1 cellular context compared by ENCODE assay signal in genomic region chr3:57068437-57069089, GRCh38.
TF ChIP-seq lines count a peak whose summit lies in the region.

No MANE protein-coding gene starts in this region.

TF ChIP-seq in GM12878, 131 proteins besides CTCF, POLR2A, EP300 and RAD21 (continued from another document and continues in another):
- TF ChIP-seq, protein P1, sequence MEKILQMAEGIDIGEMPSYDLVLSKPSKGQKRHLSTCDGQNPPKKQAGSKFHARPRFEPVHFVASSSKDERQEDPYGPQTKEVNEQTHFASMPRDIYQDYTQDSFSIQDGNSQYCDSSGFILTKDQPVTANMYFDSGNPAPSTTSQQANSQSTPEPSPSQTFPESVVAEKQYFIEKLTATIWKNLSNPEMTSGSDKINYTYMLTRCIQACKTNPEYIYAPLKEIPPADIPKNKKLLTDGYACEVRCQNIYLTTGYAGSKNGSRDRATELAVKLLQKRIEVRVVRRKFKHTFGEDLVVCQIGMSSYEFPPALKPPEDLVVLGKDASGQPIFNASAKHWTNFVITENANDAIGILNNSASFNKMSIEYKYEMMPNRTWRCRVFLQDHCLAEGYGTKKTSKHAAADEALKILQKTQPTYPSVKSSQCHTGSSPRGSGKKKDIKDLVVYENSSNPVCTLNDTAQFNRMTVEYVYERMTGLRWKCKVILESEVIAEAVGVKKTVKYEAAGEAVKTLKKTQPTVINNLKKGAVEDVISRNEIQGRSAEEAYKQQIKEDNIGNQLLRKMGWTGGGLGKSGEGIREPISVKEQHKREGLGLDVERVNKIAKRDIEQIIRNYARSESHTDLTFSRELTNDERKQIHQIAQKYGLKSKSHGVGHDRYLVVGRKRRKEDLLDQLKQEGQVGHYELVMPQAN (conservative IDR thresholded peaks at IDR 0.05): no peak
- TF ChIP-seq POLR2AphosphoS5 (IDR thresholded peaks at IDR 0.05; ENCODE audit: low read length): no peak
- TF ChIP-seq CEBPB (IDR thresholded peaks at IDR 0.05; ENCODE audit: borderline replicate concordance in 1 of 2, low read depth in 2 of 2, low read length in 2 of 2): peak in 1 of 2 experiments; percentile 74; a peak in 1 of 4 replicates
- no peak for TF ChIP-seq MYC (IDR thresholded peaks at IDR 0.05; ENCODE audit: insufficient read depth, insufficient read length, insufficient replicate concordance, low read length, severe bottlenecking)
- TF ChIP-seq ATF3 (IDR thresholded peaks at IDR 0.05; ENCODE audit: borderline replicate concordance, extremely low read depth, low read depth, low read length): no peak
- TF ChIP-seq ZNF217 (IDR thresholded peaks at IDR 0.05): no peak; the same call in 1 of the 2 replicates
- TF ChIP-seq ESRRA (IDR thresholded peaks at IDR 0.05; ENCODE audit: low read length): peak; percentile 91
- TF ChIP-seq, protein P2, sequence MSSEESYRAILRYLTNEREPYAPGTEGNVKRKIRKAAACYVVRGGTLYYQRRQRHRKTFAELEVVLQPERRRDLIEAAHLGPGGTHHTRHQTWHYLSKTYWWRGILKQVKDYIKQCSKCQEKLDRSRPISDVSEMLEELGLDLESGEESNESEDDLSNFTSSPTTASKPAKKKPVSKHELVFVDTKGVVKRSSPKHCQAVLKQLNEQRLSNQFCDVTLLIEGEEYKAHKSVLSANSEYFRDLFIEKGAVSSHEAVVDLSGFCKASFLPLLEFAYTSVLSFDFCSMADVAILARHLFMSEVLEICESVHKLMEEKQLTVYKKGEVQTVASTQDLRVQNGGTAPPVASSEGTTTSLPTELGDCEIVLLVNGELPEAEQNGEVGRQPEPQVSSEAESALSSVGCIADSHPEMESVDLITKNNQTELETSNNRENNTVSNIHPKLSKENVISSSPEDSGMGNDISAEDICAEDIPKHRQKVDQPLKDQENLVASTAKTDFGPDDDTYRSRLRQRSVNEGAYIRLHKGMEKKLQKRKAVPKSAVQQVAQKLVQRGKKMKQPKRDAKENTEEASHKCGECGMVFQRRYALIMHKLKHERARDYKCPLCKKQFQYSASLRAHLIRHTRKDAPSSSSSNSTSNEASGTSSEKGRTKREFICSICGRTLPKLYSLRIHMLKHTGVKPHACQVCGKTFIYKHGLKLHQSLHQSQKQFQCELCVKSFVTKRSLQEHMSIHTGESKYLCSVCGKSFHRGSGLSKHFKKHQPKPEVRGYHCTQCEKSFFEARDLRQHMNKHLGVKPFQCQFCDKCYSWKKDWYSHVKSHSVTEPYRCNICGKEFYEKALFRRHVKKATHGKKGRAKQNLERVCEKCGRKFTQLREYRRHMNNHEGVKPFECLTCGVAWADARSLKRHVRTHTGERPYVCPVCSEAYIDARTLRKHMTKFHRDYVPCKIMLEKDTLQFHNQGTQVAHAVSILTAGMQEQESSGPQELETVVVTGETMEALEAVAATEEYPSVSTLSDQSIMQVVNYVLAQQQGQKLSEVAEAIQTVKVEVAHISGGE (CRISPR knock-in tag; IDR thresholded peaks at IDR 0.05): no peak
- TF ChIP-seq PRDM15 (CRISPR knock-in tag; IDR thresholded peaks at IDR 0.05): no peak
- peak; percentile 13; the same call in 1 of the 2 replicates for TF ChIP-seq RAD51 (IDR thresholded peaks at IDR 0.05)
- peak; percentile 91 for TF ChIP-seq NBN (IDR thresholded peaks at IDR 0.05)
- TF ChIP-seq CHD1 (IDR thresholded peaks at IDR 0.05; ENCODE audit: low read depth, low read length): no peak
- TF ChIP-seq ETV6 (conservative IDR thresholded peaks at IDR 0.05 in 1 of 2, IDR thresholded peaks at IDR 0.05 in 1 of 2; ENCODE audit: borderline replicate concordance in 1 of 2, low read depth in 1 of 2): peak in 1 of 2 experiments; percentile 94; a peak in 2 of 4 replicates
- TF ChIP-seq, protein P3, sequence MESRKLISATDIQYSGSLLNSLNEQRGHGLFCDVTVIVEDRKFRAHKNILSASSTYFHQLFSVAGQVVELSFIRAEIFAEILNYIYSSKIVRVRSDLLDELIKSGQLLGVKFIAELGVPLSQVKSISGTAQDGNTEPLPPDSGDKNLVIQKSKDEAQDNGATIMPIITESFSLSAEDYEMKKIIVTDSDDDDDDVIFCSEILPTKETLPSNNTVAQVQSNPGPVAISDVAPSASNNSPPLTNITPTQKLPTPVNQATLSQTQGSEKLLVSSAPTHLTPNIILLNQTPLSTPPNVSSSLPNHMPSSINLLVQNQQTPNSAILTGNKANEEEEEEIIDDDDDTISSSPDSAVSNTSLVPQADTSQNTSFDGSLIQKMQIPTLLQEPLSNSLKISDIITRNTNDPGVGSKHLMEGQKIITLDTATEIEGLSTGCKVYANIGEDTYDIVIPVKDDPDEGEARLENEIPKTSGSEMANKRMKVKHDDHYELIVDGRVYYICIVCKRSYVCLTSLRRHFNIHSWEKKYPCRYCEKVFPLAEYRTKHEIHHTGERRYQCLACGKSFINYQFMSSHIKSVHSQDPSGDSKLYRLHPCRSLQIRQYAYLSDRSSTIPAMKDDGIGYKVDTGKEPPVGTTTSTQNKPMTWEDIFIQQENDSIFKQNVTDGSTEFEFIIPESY (IDR thresholded peaks at IDR 0.05): no peak
- peak; percentile 95 for TF ChIP-seq TBL1XR1 (IDR thresholded peaks at IDR 0.05; ENCODE audit: low read depth, low read length)
- TF ChIP-seq POLR2AphosphoS2 (IDR thresholded peaks at IDR 0.05; ENCODE audit: low read depth, low read length): no peak
- TF ChIP-seq MEF2B (IDR thresholded peaks at IDR 0.05; ENCODE audit: partially characterized antibody, poor library complexity, severe bottlenecking): peak; percentile 92
- TF ChIP-seq MAX (IDR thresholded peaks at IDR 0.05; ENCODE audit: low read depth, low read length): no peak
- peak; percentile 98 for TF ChIP-seq EED (IDR thresholded peaks at IDR 0.05; ENCODE audit: low read depth)
- no peak for TF ChIP-seq SIX5 (IDR thresholded peaks at IDR 0.05; ENCODE audit: low read depth, low read length, severe bottlenecking)
- no peak for TF ChIP-seq E2F4 (IDR thresholded peaks at IDR 0.05; ENCODE audit: low read depth, low read length)
- no peak for TF ChIP-seq FOS (IDR thresholded peaks at IDR 0.05; ENCODE audit: borderline replicate concordance, extremely low read depth, insufficient read length)
- TF ChIP-seq, protein P4, sequence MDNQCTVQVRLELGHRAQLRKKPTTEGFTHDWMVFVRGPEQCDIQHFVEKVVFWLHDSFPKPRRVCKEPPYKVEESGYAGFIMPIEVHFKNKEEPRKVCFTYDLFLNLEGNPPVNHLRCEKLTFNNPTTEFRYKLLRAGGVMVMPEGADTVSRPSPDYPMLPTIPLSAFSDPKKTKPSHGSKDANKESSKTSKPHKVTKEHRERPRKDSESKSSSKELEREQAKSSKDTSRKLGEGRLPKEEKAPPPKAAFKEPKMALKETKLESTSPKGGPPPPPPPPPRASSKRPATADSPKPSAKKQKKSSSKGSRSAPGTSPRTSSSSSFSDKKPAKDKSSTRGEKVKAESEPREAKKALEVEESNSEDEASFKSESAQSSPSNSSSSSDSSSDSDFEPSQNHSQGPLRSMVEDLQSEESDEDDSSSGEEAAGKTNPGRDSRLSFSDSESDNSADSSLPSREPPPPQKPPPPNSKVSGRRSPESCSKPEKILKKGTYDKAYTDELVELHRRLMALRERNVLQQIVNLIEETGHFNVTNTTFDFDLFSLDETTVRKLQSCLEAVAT (IDR thresholded peaks at IDR 0.05): peak; percentile 72; the same call in 1 of the 2 replicates
- no peak for TF ChIP-seq NFXL1 (IDR thresholded peaks at IDR 0.05; ENCODE audit: borderline replicate concordance)
- peak; percentile 79; the same call in 1 of the 2 replicates for TF ChIP-seq MTA3 (IDR thresholded peaks at IDR 0.05; ENCODE audit: borderline replicate concordance, low read length)
- TF ChIP-seq STAT1 (conservative IDR thresholded peaks at IDR 0.05): no peak
- peak; percentile 78 for TF ChIP-seq GATAD2B (conservative IDR thresholded peaks at IDR 0.05; ENCODE audit: low read depth)
- TF ChIP-seq, protein P5, sequence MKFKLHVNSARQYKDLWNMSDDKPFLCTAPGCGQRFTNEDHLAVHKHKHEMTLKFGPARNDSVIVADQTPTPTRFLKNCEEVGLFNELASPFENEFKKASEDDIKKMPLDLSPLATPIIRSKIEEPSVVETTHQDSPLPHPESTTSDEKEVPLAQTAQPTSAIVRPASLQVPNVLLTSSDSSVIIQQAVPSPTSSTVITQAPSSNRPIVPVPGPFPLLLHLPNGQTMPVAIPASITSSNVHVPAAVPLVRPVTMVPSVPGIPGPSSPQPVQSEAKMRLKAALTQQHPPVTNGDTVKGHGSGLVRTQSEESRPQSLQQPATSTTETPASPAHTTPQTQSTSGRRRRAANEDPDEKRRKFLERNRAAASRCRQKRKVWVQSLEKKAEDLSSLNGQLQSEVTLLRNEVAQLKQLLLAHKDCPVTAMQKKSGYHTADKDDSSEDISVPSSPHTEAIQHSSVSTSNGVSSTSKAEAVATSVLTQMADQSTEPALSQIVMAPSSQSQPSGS (IDR thresholded peaks at IDR 0.05; ENCODE audit: low read length): peak; percentile 95
- TF ChIP-seq, protein P6, sequence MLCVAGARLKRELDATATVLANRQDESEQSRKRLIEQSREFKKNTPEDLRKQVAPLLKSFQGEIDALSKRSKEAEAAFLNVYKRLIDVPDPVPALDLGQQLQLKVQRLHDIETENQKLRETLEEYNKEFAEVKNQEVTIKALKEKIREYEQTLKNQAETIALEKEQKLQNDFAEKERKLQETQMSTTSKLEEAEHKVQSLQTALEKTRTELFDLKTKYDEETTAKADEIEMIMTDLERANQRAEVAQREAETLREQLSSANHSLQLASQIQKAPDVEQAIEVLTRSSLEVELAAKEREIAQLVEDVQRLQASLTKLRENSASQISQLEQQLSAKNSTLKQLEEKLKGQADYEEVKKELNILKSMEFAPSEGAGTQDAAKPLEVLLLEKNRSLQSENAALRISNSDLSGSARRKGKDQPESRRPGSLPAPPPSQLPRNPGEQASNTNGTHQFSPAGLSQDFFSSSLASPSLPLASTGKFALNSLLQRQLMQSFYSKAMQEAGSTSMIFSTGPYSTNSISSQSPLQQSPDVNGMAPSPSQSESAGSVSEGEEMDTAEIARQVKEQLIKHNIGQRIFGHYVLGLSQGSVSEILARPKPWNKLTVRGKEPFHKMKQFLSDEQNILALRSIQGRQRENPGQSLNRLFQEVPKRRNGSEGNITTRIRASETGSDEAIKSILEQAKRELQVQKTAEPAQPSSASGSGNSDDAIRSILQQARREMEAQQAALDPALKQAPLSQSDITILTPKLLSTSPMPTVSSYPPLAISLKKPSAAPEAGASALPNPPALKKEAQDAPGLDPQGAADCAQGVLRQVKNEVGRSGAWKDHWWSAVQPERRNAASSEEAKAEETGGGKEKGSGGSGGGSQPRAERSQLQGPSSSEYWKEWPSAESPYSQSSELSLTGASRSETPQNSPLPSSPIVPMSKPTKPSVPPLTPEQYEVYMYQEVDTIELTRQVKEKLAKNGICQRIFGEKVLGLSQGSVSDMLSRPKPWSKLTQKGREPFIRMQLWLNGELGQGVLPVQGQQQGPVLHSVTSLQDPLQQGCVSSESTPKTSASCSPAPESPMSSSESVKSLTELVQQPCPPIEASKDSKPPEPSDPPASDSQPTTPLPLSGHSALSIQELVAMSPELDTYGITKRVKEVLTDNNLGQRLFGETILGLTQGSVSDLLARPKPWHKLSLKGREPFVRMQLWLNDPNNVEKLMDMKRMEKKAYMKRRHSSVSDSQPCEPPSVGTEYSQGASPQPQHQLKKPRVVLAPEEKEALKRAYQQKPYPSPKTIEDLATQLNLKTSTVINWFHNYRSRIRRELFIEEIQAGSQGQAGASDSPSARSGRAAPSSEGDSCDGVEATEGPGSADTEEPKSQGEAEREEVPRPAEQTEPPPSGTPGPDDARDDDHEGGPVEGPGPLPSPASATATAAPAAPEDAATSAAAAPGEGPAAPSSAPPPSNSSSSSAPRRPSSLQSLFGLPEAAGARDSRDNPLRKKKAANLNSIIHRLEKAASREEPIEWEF (IDR thresholded peaks at IDR 0.05; ENCODE audit: insufficient replicate concordance, low read depth, low read length): no peak
- no peak for TF ChIP-seq ZSCAN29 (IDR thresholded peaks at IDR 0.05)
- TF ChIP-seq, protein P7, sequence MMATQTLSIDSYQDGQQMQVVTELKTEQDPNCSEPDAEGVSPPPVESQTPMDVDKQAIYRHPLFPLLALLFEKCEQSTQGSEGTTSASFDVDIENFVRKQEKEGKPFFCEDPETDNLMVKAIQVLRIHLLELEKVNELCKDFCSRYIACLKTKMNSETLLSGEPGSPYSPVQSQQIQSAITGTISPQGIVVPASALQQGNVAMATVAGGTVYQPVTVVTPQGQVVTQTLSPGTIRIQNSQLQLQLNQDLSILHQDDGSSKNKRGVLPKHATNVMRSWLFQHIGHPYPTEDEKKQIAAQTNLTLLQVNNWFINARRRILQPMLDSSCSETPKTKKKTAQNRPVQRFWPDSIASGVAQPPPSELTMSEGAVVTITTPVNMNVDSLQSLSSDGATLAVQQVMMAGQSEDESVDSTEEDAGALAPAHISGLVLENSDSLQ (IDR thresholded peaks at IDR 0.05): 0 out of 2 replicates have a peak, but pooled peaks have one; percentile 5
